Comparison of ENCODE assay signal across 1 cellular context in the genomic region with DNA sequence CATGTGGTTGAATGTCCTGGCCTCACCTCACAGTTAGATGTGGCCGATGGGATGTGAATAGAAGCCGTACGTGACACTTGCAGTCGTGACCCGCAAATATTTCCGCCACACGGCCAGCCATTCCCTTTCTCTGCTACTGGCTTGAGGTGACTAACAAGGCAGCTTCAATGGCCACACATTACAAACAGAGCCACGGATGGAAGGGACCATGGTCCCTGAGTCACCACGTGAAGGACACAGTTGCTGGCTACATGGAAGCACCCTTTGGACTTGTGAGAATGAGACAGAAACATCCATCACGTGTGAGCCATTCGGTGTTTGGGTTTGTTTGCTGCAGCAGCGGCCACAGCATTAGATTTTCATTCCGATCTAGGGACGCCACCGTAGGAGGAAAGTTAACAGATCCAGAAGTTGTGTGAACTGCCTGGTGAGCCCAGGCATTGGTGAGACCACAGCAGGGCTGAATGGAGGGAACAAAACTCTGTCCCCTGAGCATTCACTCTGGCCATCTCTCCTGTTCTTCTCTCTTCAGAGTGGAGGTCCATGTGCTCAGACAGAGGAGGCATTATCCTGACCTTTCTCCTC.
A peak's percentile ranks its signal among the peaks of the same experiment; 100 is the strongest.
TF ChIP-seq lines count a peak whose summit lies in the region.

No MANE protein-coding gene starts in this region.

TF ChIP-seq in HepG2, 621 proteins besides CTCF, POLR2A, EP300 and RAD21 (continued from another document and continues in another):
- TF ChIP-seq NFAT5 (CRISPR knock-in tag; IDR thresholded peaks at IDR 0.05) (0 out of 2 replicates have a peak, but pooled peaks have one; percentile 39), MTF2 (CRISPR knock-in tag; IDR thresholded peaks at IDR 0.05; ENCODE audit: borderline replicate concordance) (no peak), NFYB (CRISPR knock-in tag; IDR thresholded peaks at IDR 0.05) (no peak), AKAP8 (CRISPR knock-in tag; IDR thresholded peaks at IDR 0.05) (no peak), EEA1 (CRISPR knock-in tag; IDR thresholded peaks at IDR 0.05; ENCODE audit: borderline replicate concordance) (0 out of 2 replicates have a peak, but pooled peaks have one; percentile 43), HMG20B (CRISPR knock-in tag; conservative IDR thresholded peaks at IDR 0.05) (no peak), CBX2 (IDR thresholded peaks at IDR 0.05; ENCODE audit: low read depth, low read length) (no peak), CBX2 (CRISPR knock-in tag; IDR thresholded peaks at IDR 0.05; ENCODE audit: low read depth) (0 out of 2 replicates have a peak, but pooled peaks have one; percentile 89), IKZF5 (CRISPR knock-in tag; IDR thresholded peaks at IDR 0.05) (peak; percentile 62; the same call in 1 of the 2 replicates), PRPF4 (IDR thresholded peaks at IDR 0.05; ENCODE audit: low read depth, low read length, poor library complexity, severe bottlenecking) (no peak), PCBP1 (IDR thresholded peaks at IDR 0.05; ENCODE audit: borderline replicate concordance, low read depth, low read length) (no peak), RCOR2 (CRISPR knock-in tag; IDR thresholded peaks at IDR 0.05) (peak; percentile 40; the same call in 1 of the 2 replicates), ZKSCAN8 (CRISPR knock-in tag; IDR thresholded peaks at IDR 0.05; ENCODE audit: borderline replicate concordance) (0 out of 2 replicates have a peak, but pooled peaks have one; percentile 28), ZSCAN29 (CRISPR knock-in tag; conservative IDR thresholded peaks at IDR 0.05) (no peak), FOXC1 (CRISPR knock-in tag; IDR thresholded peaks at IDR 0.05; ENCODE audit: borderline replicate concordance) (peak; percentile 94; the same call in 1 of the 2 replicates), HOXA3 (CRISPR knock-in tag; IDR thresholded peaks at IDR 0.05) (no peak; the same call in 1 of the 2 replicates), PPARG (CRISPR knock-in tag; conservative IDR thresholded peaks at IDR 0.05) (no peak), DPF2 (CRISPR knock-in tag; IDR thresholded peaks at IDR 0.05; ENCODE audit: borderline replicate concordance, low read depth) (0 out of 2 replicates have a peak, but pooled peaks have one; percentile 56), KMT2A (CRISPR knock-in tag; IDR thresholded peaks at IDR 0.05) (no peak), ZBTB42 (CRISPR knock-in tag; IDR thresholded peaks at IDR 0.05) (no peak), ETV5 (CRISPR knock-in tag; IDR thresholded peaks at IDR 0.05; ENCODE audit: borderline replicate concordance) (peak; percentile 52; the same call in 1 of the 2 replicates), DR1 (CRISPR knock-in tag; IDR thresholded peaks at IDR 0.05) (no peak), SIN3B (IDR thresholded peaks at IDR 0.05; ENCODE audit: low read length) (no peak), ZNF318 (CRISPR knock-in tag; IDR thresholded peaks at IDR 0.05) (no peak; the same call in 1 of the 2 replicates), NFKBIZ (CRISPR knock-in tag; IDR thresholded peaks at IDR 0.05) (no peak)
- TF ChIP-seq, protein P1, sequence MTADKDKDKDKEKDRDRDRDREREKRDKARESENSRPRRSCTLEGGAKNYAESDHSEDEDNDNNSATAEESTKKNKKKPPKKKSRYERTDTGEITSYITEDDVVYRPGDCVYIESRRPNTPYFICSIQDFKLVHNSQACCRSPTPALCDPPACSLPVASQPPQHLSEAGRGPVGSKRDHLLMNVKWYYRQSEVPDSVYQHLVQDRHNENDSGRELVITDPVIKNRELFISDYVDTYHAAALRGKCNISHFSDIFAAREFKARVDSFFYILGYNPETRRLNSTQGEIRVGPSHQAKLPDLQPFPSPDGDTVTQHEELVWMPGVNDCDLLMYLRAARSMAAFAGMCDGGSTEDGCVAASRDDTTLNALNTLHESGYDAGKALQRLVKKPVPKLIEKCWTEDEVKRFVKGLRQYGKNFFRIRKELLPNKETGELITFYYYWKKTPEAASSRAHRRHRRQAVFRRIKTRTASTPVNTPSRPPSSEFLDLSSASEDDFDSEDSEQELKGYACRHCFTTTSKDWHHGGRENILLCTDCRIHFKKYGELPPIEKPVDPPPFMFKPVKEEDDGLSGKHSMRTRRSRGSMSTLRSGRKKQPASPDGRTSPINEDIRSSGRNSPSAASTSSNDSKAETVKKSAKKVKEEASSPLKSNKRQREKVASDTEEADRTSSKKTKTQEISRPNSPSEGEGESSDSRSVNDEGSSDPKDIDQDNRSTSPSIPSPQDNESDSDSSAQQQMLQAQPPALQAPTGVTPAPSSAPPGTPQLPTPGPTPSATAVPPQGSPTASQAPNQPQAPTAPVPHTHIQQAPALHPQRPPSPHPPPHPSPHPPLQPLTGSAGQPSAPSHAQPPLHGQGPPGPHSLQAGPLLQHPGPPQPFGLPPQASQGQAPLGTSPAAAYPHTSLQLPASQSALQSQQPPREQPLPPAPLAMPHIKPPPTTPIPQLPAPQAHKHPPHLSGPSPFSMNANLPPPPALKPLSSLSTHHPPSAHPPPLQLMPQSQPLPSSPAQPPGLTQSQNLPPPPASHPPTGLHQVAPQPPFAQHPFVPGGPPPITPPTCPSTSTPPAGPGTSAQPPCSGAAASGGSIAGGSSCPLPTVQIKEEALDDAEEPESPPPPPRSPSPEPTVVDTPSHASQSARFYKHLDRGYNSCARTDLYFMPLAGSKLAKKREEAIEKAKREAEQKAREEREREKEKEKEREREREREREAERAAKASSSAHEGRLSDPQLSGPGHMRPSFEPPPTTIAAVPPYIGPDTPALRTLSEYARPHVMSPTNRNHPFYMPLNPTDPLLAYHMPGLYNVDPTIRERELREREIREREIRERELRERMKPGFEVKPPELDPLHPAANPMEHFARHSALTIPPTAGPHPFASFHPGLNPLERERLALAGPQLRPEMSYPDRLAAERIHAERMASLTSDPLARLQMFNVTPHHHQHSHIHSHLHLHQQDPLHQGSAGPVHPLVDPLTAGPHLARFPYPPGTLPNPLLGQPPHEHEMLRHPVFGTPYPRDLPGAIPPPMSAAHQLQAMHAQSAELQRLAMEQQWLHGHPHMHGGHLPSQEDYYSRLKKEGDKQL (CRISPR knock-in tag; IDR thresholded peaks at IDR 0.05; ENCODE audit: low read depth): no peak
- TF ChIP-seq, protein P2, sequence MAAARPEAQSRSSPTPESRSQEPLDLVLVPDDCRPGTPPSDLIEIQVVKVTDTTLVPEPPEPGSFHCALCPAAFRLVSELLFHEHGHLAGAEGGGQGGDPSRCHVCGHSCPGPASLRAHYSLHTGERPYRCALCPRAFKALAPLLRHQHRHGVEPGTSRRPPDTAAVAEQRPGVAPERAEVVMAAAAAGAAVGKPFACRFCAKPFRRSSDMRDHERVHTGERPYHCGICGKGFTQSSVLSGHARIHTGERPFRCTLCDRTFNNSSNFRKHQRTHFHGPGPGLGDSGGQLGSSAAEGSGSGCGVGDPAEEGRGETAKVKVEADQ (CRISPR knock-in tag; IDR thresholded peaks at IDR 0.05; ENCODE audit: borderline replicate concordance): no peak
- TF ChIP-seq, protein P3, sequence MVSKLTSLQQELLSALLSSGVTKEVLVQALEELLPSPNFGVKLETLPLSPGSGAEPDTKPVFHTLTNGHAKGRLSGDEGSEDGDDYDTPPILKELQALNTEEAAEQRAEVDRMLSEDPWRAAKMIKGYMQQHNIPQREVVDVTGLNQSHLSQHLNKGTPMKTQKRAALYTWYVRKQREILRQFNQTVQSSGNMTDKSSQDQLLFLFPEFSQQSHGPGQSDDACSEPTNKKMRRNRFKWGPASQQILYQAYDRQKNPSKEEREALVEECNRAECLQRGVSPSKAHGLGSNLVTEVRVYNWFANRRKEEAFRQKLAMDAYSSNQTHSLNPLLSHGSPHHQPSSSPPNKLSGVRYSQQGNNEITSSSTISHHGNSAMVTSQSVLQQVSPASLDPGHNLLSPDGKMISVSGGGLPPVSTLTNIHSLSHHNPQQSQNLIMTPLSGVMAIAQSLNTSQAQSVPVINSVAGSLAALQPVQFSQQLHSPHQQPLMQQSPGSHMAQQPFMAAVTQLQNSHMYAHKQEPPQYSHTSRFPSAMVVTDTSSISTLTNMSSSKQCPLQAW (CRISPR knock-in tag; IDR thresholded peaks at IDR 0.05): peak; percentile 91
